ENCODE assay signal across 1 cellular context in the genomic region with DNA sequence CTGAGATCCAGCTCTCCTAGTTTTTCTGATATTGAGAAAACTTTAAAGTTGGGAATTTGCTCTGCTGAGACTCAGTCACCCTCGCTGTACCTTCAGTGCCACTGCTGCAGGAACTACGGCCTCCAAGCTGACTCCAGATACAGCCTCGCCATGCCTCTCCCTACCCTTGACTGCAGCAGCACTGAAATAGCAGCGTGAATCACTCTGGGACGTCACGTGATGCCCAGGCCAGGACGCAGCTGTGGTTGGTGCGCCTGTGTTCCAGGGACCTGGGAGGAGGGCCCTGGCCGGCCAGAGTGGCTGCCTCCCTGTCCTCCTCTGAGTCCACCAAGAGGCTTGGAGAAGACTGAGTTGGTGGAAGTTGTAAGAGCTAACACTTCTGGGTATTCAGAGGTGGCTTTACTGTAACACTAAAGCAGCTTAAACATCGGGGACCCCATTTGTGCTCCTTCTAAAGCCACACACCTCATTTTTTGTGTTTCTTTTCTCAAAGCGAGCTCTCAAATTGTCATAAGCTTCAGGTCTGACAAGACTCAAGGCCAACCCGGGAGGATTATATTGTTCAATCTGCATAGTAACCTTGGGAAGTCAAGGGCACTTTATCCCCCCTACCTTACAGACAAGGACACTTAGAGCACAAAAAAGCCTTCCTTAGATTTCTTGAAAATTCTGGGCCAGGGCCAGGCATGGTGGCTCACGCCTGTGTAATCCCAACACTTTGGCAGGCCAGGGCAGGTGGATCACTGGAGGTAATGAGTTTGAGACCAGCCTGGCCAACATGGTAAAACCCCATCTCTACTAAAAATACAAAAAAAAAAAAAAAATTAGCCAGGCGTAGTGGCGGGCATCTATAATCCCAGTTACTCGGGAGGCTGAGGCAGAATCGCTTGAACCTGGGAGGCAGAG.
A peak's percentile ranks its signal among the peaks of the same experiment; 100 is the strongest.
TF ChIP-seq lines count a peak whose summit lies in the region.

No MANE protein-coding gene starts in this region.

TF ChIP-seq in HepG2, 621 proteins besides CTCF, POLR2A, EP300 and RAD21 (continued from another document and continues in another):
- TF ChIP-seq, protein P1, sequence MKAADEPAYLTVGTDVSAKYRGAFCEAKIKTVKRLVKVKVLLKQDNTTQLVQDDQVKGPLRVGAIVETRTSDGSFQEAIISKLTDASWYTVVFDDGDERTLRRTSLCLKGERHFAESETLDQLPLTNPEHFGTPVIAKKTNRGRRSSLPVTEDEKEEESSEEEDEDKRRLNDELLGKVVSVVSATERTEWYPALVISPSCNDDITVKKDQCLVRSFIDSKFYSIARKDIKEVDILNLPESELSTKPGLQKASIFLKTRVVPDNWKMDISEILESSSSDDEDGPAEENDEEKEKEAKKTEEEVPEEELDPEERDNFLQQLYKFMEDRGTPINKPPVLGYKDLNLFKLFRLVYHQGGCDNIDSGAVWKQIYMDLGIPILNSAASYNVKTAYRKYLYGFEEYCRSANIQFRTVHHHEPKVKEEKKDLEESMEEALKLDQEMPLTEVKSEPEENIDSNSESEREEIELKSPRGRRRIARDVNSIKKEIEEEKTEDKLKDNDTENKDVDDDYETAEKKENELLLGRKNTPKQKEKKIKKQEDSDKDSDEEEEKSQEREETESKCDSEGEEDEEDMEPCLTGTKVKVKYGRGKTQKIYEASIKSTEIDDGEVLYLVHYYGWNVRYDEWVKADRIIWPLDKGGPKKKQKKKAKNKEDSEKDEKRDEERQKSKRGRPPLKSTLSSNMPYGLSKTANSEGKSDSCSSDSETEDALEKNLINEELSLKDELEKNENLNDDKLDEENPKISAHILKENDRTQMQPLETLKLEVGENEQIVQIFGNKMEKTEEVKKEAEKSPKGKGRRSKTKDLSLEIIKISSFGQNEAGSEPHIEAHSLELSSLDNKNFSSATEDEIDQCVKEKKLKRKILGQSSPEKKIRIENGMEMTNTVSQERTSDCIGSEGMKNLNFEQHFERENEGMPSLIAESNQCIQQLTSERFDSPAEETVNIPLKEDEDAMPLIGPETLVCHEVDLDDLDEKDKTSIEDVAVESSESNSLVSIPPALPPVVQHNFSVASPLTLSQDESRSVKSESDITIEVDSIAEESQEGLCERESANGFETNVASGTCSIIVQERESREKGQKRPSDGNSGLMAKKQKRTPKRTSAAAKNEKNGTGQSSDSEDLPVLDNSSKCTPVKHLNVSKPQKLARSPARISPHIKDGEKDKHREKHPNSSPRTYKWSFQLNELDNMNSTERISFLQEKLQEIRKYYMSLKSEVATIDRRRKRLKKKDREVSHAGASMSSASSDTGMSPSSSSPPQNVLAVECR (CRISPR knock-in tag; IDR thresholded peaks at IDR 0.05; ENCODE audit: borderline replicate concordance) = peak; percentile 37; the same call in 1 of the 2 replicates
- no peak for TF ChIP-seq ZNF451 (CRISPR knock-in tag; IDR thresholded peaks at IDR 0.05)
- TF ChIP-seq REL (CRISPR knock-in tag; conservative IDR thresholded peaks at IDR 0.05) = 0 out of 2 replicates have a peak, but pooled peaks have one; percentile 34
- no peak for TF ChIP-seq PCBP1 (IDR thresholded peaks at IDR 0.05; ENCODE audit: borderline replicate concordance, low read depth, low read length)
- TF ChIP-seq, protein P2, sequence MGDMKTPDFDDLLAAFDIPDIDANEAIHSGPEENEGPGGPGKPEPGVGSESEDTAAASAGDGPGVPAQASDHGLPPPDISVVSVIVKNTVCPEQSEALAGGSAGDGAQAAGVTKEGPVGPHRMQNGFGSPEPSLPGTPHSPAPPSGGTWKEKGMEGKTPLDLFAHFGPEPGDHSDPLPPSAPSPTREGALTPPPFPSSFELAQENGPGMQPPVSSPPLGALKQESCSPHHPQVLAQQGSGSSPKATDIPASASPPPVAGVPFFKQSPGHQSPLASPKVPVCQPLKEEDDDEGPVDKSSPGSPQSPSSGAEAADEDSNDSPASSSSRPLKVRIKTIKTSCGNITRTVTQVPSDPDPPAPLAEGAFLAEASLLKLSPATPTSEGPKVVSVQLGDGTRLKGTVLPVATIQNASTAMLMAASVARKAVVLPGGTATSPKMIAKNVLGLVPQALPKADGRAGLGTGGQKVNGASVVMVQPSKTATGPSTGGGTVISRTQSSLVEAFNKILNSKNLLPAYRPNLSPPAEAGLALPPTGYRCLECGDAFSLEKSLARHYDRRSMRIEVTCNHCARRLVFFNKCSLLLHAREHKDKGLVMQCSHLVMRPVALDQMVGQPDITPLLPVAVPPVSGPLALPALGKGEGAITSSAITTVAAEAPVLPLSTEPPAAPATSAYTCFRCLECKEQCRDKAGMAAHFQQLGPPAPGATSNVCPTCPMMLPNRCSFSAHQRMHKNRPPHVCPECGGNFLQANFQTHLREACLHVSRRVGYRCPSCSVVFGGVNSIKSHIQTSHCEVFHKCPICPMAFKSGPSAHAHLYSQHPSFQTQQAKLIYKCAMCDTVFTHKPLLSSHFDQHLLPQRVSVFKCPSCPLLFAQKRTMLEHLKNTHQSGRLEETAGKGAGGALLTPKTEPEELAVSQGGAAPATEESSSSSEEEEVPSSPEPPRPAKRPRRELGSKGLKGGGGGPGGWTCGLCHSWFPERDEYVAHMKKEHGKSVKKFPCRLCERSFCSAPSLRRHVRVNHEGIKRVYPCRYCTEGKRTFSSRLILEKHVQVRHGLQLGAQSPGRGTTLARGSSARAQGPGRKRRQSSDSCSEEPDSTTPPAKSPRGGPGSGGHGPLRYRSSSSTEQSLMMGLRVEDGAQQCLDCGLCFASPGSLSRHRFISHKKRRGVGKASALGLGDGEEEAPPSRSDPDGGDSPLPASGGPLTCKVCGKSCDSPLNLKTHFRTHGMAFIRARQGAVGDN (CRISPR knock-in tag; IDR thresholded peaks at IDR 0.05) = peak; percentile 90
- TF ChIP-seq, protein P3, sequence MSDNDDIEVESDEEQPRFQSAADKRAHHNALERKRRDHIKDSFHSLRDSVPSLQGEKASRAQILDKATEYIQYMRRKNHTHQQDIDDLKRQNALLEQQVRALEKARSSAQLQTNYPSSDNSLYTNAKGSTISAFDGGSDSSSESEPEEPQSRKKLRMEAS (IDR thresholded peaks at IDR 0.05) = peak; percentile 82
- TF ChIP-seq, protein P4, sequence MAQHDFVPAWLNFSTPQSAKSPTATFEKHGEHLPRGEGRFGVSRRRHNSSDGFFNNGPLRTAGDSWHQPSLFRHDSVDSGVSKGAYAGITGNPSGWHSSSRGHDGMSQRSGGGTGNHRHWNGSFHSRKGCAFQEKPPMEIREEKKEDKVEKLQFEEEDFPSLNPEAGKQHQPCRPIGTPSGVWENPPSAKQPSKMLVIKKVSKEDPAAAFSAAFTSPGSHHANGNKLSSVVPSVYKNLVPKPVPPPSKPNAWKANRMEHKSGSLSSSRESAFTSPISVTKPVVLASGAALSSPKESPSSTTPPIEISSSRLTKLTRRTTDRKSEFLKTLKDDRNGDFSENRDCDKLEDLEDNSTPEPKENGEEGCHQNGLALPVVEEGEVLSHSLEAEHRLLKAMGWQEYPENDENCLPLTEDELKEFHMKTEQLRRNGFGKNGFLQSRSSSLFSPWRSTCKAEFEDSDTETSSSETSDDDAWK (CRISPR knock-in tag; IDR thresholded peaks at IDR 0.05) = no peak
- no peak for TF ChIP-seq MTA3 (CRISPR knock-in tag; IDR thresholded peaks at IDR 0.05)
- no peak for TF ChIP-seq ZNF10 (CRISPR knock-in tag; IDR thresholded peaks at IDR 0.05; ENCODE audit: borderline replicate concordance, low read depth)
- TF ChIP-seq, protein P5, sequence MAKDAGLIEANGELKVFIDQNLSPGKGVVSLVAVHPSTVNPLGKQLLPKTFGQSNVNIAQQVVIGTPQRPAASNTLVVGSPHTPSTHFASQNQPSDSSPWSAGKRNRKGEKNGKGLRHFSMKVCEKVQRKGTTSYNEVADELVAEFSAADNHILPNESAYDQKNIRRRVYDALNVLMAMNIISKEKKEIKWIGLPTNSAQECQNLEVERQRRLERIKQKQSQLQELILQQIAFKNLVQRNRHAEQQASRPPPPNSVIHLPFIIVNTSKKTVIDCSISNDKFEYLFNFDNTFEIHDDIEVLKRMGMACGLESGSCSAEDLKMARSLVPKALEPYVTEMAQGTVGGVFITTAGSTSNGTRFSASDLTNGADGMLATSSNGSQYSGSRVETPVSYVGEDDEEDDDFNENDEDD (CRISPR knock-in tag; IDR thresholded peaks at IDR 0.05; ENCODE audit: borderline replicate concordance) = peak; percentile 44; the same call in 1 of the 2 replicates
- peak; percentile 25; the same call in 1 of the 2 replicates for TF ChIP-seq ETV5 (CRISPR knock-in tag; IDR thresholded peaks at IDR 0.05; ENCODE audit: borderline replicate concordance)
- TF ChIP-seq ZNF101 (CRISPR knock-in tag; IDR thresholded peaks at IDR 0.05; ENCODE audit: borderline replicate concordance, low read depth) = no peak
- TF ChIP-seq, protein P6, sequence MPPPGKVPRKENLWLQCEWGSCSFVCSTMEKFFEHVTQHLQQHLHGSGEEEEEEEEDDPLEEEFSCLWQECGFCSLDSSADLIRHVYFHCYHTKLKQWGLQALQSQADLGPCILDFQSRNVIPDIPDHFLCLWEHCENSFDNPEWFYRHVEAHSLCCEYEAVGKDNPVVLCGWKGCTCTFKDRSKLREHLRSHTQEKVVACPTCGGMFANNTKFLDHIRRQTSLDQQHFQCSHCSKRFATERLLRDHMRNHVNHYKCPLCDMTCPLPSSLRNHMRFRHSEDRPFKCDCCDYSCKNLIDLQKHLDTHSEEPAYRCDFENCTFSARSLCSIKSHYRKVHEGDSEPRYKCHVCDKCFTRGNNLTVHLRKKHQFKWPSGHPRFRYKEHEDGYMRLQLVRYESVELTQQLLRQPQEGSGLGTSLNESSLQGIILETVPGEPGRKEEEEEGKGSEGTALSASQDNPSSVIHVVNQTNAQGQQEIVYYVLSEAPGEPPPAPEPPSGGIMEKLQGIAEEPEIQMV (CRISPR knock-in tag; IDR thresholded peaks at IDR 0.05; ENCODE audit: low read depth) = peak; percentile 72; the same call in 1 of the 2 replicates
- no peak for TF ChIP-seq DNMT3B (CRISPR knock-in tag; conservative IDR thresholded peaks at IDR 0.05)
- TF ChIP-seq, protein P7, sequence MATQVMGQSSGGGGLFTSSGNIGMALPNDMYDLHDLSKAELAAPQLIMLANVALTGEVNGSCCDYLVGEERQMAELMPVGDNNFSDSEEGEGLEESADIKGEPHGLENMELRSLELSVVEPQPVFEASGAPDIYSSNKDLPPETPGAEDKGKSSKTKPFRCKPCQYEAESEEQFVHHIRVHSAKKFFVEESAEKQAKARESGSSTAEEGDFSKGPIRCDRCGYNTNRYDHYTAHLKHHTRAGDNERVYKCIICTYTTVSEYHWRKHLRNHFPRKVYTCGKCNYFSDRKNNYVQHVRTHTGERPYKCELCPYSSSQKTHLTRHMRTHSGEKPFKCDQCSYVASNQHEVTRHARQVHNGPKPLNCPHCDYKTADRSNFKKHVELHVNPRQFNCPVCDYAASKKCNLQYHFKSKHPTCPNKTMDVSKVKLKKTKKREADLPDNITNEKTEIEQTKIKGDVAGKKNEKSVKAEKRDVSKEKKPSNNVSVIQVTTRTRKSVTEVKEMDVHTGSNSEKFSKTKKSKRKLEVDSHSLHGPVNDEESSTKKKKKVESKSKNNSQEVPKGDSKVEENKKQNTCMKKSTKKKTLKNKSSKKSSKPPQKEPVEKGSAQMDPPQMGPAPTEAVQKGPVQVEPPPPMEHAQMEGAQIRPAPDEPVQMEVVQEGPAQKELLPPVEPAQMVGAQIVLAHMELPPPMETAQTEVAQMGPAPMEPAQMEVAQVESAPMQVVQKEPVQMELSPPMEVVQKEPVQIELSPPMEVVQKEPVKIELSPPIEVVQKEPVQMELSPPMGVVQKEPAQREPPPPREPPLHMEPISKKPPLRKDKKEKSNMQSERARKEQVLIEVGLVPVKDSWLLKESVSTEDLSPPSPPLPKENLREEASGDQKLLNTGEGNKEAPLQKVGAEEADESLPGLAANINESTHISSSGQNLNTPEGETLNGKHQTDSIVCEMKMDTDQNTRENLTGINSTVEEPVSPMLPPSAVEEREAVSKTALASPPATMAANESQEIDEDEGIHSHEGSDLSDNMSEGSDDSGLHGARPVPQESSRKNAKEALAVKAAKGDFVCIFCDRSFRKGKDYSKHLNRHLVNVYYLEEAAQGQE (IDR thresholded peaks at IDR 0.05; ENCODE audit: borderline replicate concordance in 1 of 2, low read depth in 1 of 2, low read length in 2 of 2) = no peak
- peak; percentile 31; the same call in 1 of the 2 replicates for TF ChIP-seq FOXK1 (CRISPR knock-in tag; IDR thresholded peaks at IDR 0.05; ENCODE audit: borderline replicate concordance, low read depth)
- TF ChIP-seq CBX5 (CRISPR knock-in tag; IDR thresholded peaks at IDR 0.05; ENCODE audit: borderline replicate concordance) = no peak
- TF ChIP-seq RXRA (CRISPR knock-in tag; IDR thresholded peaks at IDR 0.05) = 0 out of 2 replicates have a peak, but pooled peaks have one; percentile 31
- peak; percentile 85 for TF ChIP-seq ZNF263 (CRISPR knock-in tag; IDR thresholded peaks at IDR 0.05)
- TF ChIP-seq NR2F1 (CRISPR knock-in tag; IDR thresholded peaks at IDR 0.05) = no peak
- peak; percentile 78 for TF ChIP-seq POLR2AphosphoS5 (IDR thresholded peaks at IDR 0.05; ENCODE audit: low read depth, low read length)
- TF ChIP-seq KLF9 (CRISPR knock-in tag; IDR thresholded peaks at IDR 0.05; ENCODE audit: low read depth) = no peak
- TF ChIP-seq NPAS2 (CRISPR knock-in tag; IDR thresholded peaks at IDR 0.05; ENCODE audit: borderline replicate concordance) = no peak
- peak; percentile 47; the same call in 1 of the 2 replicates for TF ChIP-seq NFYC (CRISPR knock-in tag; IDR thresholded peaks at IDR 0.05)
- TF ChIP-seq, protein P8, sequence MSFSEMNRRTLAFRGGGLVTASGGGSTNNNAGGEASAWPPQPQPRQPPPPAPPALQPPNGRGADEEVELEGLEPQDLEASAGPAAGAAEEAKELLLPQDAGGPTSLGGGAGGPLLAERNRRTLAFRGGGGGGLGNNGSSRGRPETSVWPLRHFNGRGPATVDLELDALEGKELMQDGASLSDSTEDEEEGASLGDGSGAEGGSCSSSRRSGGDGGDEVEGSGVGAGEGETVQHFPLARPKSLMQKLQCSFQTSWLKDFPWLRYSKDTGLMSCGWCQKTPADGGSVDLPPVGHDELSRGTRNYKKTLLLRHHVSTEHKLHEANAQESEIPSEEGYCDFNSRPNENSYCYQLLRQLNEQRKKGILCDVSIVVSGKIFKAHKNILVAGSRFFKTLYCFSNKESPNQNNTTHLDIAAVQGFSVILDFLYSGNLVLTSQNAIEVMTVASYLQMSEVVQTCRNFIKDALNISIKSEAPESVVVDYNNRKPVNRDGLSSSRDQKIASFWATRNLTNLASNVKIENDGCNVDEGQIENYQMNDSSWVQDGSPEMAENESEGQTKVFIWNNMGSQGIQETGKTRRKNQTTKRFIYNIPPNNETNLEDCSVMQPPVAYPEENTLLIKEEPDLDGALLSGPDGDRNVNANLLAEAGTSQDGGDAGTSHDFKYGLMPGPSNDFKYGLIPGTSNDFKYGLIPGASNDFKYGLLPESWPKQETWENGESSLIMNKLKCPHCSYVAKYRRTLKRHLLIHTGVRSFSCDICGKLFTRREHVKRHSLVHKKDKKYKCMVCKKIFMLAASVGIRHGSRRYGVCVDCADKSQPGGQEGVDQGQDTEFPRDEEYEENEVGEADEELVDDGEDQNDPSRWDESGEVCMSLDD (CRISPR knock-in tag; IDR thresholded peaks at IDR 0.05; ENCODE audit: borderline replicate concordance) = no peak
- TF ChIP-seq, protein P9, sequence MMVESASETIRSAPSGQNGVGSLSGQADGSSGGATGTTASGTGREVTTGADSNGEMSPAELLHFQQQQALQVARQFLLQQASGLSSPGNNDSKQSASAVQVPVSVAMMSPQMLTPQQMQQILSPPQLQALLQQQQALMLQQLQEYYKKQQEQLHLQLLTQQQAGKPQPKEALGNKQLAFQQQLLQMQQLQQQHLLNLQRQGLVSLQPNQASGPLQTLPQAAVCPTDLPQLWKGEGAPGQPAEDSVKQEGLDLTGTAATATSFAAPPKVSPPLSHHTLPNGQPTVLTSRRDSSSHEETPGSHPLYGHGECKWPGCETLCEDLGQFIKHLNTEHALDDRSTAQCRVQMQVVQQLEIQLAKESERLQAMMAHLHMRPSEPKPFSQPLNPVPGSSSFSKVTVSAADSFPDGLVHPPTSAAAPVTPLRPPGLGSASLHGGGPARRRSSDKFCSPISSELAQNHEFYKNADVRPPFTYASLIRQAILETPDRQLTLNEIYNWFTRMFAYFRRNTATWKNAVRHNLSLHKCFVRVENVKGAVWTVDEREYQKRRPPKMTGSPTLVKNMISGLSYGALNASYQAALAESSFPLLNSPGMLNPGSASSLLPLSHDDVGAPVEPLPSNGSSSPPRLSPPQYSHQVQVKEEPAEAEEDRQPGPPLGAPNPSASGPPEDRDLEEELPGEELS (CRISPR knock-in tag; IDR thresholded peaks at IDR 0.05) = no peak
- TF ChIP-seq AGO2 (optimal IDR thresholded peaks at IDR 0.05; ENCODE audit: low read depth, low read length) = no peak
